22 cellular contexts compared by ENCODE assay signal in genomic region chr13:50788551-50788950, GRCh38. TPM values are rescaled to one million over a fixed set of nuclear protein-coding genes. Genes with fewer than 3 reads are reported as not detected.
"Had no signal": no experiment of that assay in that cellular context is flagged by ENCODE, and none has a peak within 500 bp of the region (broad histone marks: within the 10 kb centered on the region; RNA-seq: fewer than 3 reads in every experiment).

No MANE protein-coding gene starts in this region.

- H3K4me2 ChIP-seq: hepatocyte had no signal

- DNase-seq: activated CD4-positive, alpha-beta memory T cell treated with anti-CD3 and anti-CD28 coated beads for 36 hours; activated CD4-positive, alpha-beta T cell treated with anti-CD3 and anti-CD28 coated beads for 36 hours; activated CD8-positive, alpha-beta memory T cell treated with anti-CD3 and anti-CD28 coated beads, Interleukin-2, amount 10 ng/mL, durations not matched to agents 7 days and 5 days; activated gamma-delta T cell; activated naive CD8-positive, alpha-beta T cell treated with anti-CD3 and anti-CD28 coated beads, Interleukin-2, amount 10 ng/mL, durations not matched to agents 7 days and 5 days; activated T-cell treated with anti-CD3 and anti-CD28 coated beads, Interleukin-2, amount 50 U/mL, for 4 hours; aorta; kidney; left ventricle myocardium inferior; right lobe of liver; T-cell; T-helper 9 cell; upper lobe of right lung had no signal

- H3K36me3 ChIP-seq: left ventricle myocardium inferior, prostate gland, right lobe of liver, thoracic aorta, upper lobe of right lung had no signal

- ATAC-seq: activated CD4-positive, alpha-beta T cell treated with anti-CD3 and anti-CD28 coated beads for 36 hours; activated CD8-positive, alpha-beta memory T cell treated with anti-CD3 and anti-CD28 coated beads, Interleukin-2, amount 10 ng/mL, durations not matched to agents 7 days and 5 days; activated T-cell treated with anti-CD3 and anti-CD28 coated beads, Interleukin-2, amount 50 U/mL, for 4 hours; esophagus mucosa; right lobe of liver; T-cell; upper lobe of right lung had no signal

- H3K4me1 ChIP-seq: left ventricle myocardium inferior, prostate gland, right lobe of liver, upper lobe of right lung had no signal

- H3K9me3 Mint-ChIP-seq: activated CD4-positive, alpha-beta memory T cell treated with anti-CD3 and anti-CD28 coated beads for 36 hours; T-cell had no signal

- H3K36me3 Mint-ChIP-seq: activated CD4-positive, alpha-beta memory T cell treated with anti-CD3 and anti-CD28 coated beads for 36 hours; activated CD8-positive, alpha-beta memory T cell treated with anti-CD3 and anti-CD28 coated beads, Interleukin-2, amount 10 ng/mL, durations not matched to agents 7 days and 5 days; activated naive CD8-positive, alpha-beta T cell treated with anti-CD3 and anti-CD28 coated beads, Interleukin-2, amount 10 ng/mL, durations not matched to agents 7 days and 5 days; T-cell had no signal

- H2AFZ ChIP-seq: hepatocyte had no signal

- H3K4me3 Mint-ChIP-seq: activated CD4-positive, alpha-beta memory T cell treated with anti-CD3 and anti-CD28 coated beads for 36 hours; activated CD4-positive, alpha-beta T cell treated with anti-CD3 and anti-CD28 coated beads for 36 hours; activated CD8-positive, alpha-beta memory T cell treated with anti-CD3 and anti-CD28 coated beads, Interleukin-2, amount 10 ng/mL, durations not matched to agents 7 days and 5 days; activated naive CD8-positive, alpha-beta T cell treated with anti-CD3 and anti-CD28 coated beads, Interleukin-2, amount 10 ng/mL, durations not matched to agents 7 days and 5 days; activated T-cell treated with anti-CD3 and anti-CD28 coated beads, Interleukin-2, amount 50 U/mL, for 4 hours; T-cell had no signal

- H3K4me1 Mint-ChIP-seq: activated CD4-positive, alpha-beta T cell treated with anti-CD3 and anti-CD28 coated beads for 36 hours; activated CD8-positive, alpha-beta memory T cell treated with anti-CD3 and anti-CD28 coated beads, Interleukin-2, amount 10 ng/mL, durations not matched to agents 7 days and 5 days; activated naive CD8-positive, alpha-beta T cell treated with anti-CD3 and anti-CD28 coated beads, Interleukin-2, amount 10 ng/mL, durations not matched to agents 7 days and 5 days; T-cell had no signal

- H3K4me3 ChIP-seq: hepatocyte, left ventricle myocardium inferior, prostate gland, right lobe of liver, thoracic aorta, upper lobe of right lung had no signal

- H3K27ac ChIP-seq: hepatocyte, left ventricle myocardium inferior, prostate gland, right lobe of liver, thoracic aorta, upper lobe of right lung, VCaP had no signal

- H3K9me3 ChIP-seq: left ventricle myocardium inferior, prostate gland, right lobe of liver, thoracic aorta, upper lobe of right lung had no signal

- H3K79me2 ChIP-seq: hepatocyte had no signal

- H3K27me3 Mint-ChIP-seq: activated CD4-positive, alpha-beta memory T cell treated with anti-CD3 and anti-CD28 coated beads for 36 hours; activated CD4-positive, alpha-beta T cell treated with anti-CD3 and anti-CD28 coated beads for 36 hours; activated CD8-positive, alpha-beta memory T cell treated with anti-CD3 and anti-CD28 coated beads, Interleukin-2, amount 10 ng/mL, durations not matched to agents 7 days and 5 days had no signal

- H3K27ac Mint-ChIP-seq: activated CD4-positive, alpha-beta memory T cell treated with anti-CD3 and anti-CD28 coated beads for 36 hours; activated CD4-positive, alpha-beta T cell treated with anti-CD3 and anti-CD28 coated beads for 36 hours; activated CD8-positive, alpha-beta memory T cell treated with anti-CD3 and anti-CD28 coated beads, Interleukin-2, amount 10 ng/mL, durations not matched to agents 7 days and 5 days; activated naive CD8-positive, alpha-beta T cell treated with anti-CD3 and anti-CD28 coated beads, Interleukin-2, amount 10 ng/mL, durations not matched to agents 7 days and 5 days had no signal

- H3K27me3 ChIP-seq: hepatocyte, right lobe of liver, upper lobe of right lung had no signal

RNA-seq across cellular contexts. Expression of gene DLEU7, which starts 54.9 kb away (rescaled TPM):
- total RNA-seq: activated CD4-positive, alpha-beta memory T cell treated with anti-CD3 and anti-CD28 coated beads for 36 hours; activated CD4-positive, alpha-beta T cell treated with anti-CD3 and anti-CD28 coated beads for 36 hours; activated CD8-positive, alpha-beta memory T cell treated with anti-CD3 and anti-CD28 coated beads, Interleukin-2, amount 10 ng/mL, durations not matched to agents 7 days and 5 days; activated naive CD8-positive, alpha-beta T cell treated with anti-CD3 and anti-CD28 coated beads, Interleukin-2, amount 10 ng/mL, durations not matched to agents 7 days and 5 days; activated T-cell treated with anti-CD3 and anti-CD28 coated beads, Interleukin-2, amount 50 U/mL, for 4 hours; chondrocyte; esophagus mucosa; fibroblast of villous mesenchyme; glomerular endothelial cell; hepatocyte; omental fat pad; T-cell had no signal
- polyA plus RNA-seq: hepatocyte had no signal
